In the genomic region with DNA sequence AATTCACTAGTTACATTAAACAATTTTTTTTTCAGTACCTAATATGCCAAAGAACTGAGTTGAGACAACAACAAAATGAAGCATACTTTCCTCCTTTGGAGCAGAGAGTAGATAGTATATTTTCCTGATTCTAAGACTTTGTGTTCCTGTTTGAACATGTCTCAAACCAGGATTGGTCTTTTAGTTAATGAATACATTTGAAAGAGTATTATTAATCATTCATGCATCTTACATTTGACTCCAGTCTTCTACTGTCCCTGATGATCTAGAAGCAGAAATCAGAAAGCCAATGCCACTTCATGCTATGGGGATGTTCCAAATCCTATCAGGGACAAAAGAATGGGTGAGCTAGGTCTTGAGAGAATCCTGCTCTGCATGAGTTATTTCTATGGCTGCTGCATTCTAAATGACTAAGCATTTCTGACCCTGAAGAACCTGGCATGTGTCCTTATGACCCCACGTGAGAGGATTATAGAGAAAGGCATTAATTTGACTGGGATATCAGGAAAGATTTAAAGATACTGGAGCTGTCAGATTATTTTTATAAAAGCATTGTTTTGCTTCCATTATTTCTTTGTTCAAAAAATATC, we compare ENCODE assay signal across 1 cellular context.
TF ChIP-seq lines count a peak whose summit lies in the region.

No MANE protein-coding gene starts in this region.

TF ChIP-seq in K562, 482 proteins besides CTCF, POLR2A, EP300 and RAD21 (continued from another document and continues in another):
- TF ChIP-seq, protein P1, sequence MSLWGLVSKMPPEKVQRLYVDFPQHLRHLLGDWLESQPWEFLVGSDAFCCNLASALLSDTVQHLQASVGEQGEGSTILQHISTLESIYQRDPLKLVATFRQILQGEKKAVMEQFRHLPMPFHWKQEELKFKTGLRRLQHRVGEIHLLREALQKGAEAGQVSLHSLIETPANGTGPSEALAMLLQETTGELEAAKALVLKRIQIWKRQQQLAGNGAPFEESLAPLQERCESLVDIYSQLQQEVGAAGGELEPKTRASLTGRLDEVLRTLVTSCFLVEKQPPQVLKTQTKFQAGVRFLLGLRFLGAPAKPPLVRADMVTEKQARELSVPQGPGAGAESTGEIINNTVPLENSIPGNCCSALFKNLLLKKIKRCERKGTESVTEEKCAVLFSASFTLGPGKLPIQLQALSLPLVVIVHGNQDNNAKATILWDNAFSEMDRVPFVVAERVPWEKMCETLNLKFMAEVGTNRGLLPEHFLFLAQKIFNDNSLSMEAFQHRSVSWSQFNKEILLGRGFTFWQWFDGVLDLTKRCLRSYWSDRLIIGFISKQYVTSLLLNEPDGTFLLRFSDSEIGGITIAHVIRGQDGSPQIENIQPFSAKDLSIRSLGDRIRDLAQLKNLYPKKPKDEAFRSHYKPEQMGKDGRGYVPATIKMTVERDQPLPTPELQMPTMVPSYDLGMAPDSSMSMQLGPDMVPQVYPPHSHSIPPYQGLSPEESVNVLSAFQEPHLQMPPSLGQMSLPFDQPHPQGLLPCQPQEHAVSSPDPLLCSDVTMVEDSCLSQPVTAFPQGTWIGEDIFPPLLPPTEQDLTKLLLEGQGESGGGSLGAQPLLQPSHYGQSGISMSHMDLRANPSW (CRISPR knock-in tag; IDR thresholded peaks at IDR 0.05) = no peak
- TF ChIP-seq E2F8 (IDR thresholded peaks at IDR 0.05; ENCODE audit: low read depth, partially characterized antibody) = no peak
- no peak for TF ChIP-seq ZNF766 (CRISPR knock-in tag; conservative IDR thresholded peaks at IDR 0.05)
- TF ChIP-seq ARID2 (IDR thresholded peaks at IDR 0.05) = no peak
- TF ChIP-seq HMG20B (CRISPR knock-in tag; IDR thresholded peaks at IDR 0.05) = no peak
- TF ChIP-seq HNRNPL (IDR thresholded peaks at IDR 0.05; ENCODE audit: low read depth, low read length) = no peak
- TF ChIP-seq NCOA1 (IDR thresholded peaks at IDR 0.05; ENCODE audit: low read depth) = no peak
- no peak for TF ChIP-seq RB1 (IDR thresholded peaks at IDR 0.05; ENCODE audit: low read depth)
- no peak for TF ChIP-seq SNRNP70 (optimal IDR thresholded peaks at IDR 0.05; ENCODE audit: low read depth, low read length)
- TF ChIP-seq MTA3 (IDR thresholded peaks at IDR 0.05; ENCODE audit: borderline replicate concordance) = peak; percentile 68; the same call in 1 of the 2 replicates
- no peak for TF ChIP-seq LCOR (CRISPR knock-in tag; IDR thresholded peaks at IDR 0.05)
- TF ChIP-seq ZNF431 (CRISPR knock-in tag; IDR thresholded peaks at IDR 0.05) = no peak
- TF ChIP-seq PBX2 (CRISPR knock-in tag; IDR thresholded peaks at IDR 0.05; ENCODE audit: low read depth) = no peak
- peak; percentile 55; the same call in 1 of the 2 replicates for TF ChIP-seq PBX2 (tag; conservative IDR thresholded peaks at IDR 0.05; ENCODE audit: low read depth)
- TF ChIP-seq RBM17 (IDR thresholded peaks at IDR 0.05; ENCODE audit: borderline replicate concordance, low read depth, low read length) = no peak
- TF ChIP-seq, protein P2, sequence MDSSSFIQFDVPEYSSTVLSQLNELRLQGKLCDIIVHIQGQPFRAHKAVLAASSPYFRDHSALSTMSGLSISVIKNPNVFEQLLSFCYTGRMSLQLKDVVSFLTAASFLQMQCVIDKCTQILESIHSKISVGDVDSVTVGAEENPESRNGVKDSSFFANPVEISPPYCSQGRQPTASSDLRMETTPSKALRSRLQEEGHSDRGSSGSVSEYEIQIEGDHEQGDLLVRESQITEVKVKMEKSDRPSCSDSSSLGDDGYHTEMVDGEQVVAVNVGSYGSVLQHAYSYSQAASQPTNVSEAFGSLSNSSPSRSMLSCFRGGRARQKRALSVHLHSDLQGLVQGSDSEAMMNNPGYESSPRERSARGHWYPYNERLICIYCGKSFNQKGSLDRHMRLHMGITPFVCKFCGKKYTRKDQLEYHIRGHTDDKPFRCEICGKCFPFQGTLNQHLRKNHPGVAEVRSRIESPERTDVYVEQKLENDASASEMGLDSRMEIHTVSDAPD (CRISPR knock-in tag; IDR thresholded peaks at IDR 0.05) = no peak
- no peak for TF ChIP-seq DDX20 (tag; IDR thresholded peaks at IDR 0.05; ENCODE audit: low read depth)
- no peak; a peak in 1 of 4 replicates for TF ChIP-seq MNT (conservative IDR thresholded peaks at IDR 0.05)
- TF ChIP-seq GATAD2B (IDR thresholded peaks at IDR 0.05; ENCODE audit: borderline replicate concordance) = no peak
- no peak for TF ChIP-seq NCOR1 (IDR thresholded peaks at IDR 0.05)
- TF ChIP-seq ATF6 (CRISPR knock-in tag; IDR thresholded peaks at IDR 0.05) = no peak
- TF ChIP-seq, protein P3, sequence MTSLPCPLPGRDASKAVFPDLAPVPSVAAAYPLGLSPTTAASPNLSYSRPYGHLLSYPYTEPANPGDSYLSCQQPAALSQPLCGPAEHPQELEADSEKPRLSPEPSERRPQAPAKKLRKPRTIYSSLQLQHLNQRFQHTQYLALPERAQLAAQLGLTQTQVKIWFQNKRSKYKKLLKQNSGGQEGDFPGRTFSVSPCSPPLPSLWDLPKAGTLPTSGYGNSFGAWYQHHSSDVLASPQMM (CRISPR knock-in tag; IDR thresholded peaks at IDR 0.05) = no peak
- no peak for TF ChIP-seq HNRNPUL1 (IDR thresholded peaks at IDR 0.05; ENCODE audit: low read length)
- TF ChIP-seq XRCC3 (IDR thresholded peaks at IDR 0.05) = no peak
- TF ChIP-seq ZNF347 (CRISPR knock-in tag; IDR thresholded peaks at IDR 0.05; ENCODE audit: low read depth) = no peak
- TF ChIP-seq POLR3G (IDR thresholded peaks at IDR 0.05; ENCODE audit: extremely low read depth, insufficient read length, insufficient replicate concordance) = no peak
- TF ChIP-seq ZNF24 (IDR thresholded peaks at IDR 0.05) = no peak
- no peak for TF ChIP-seq ARID3B (CRISPR knock-in tag; IDR thresholded peaks at IDR 0.05; ENCODE audit: borderline replicate concordance)
- TF ChIP-seq, protein P4, sequence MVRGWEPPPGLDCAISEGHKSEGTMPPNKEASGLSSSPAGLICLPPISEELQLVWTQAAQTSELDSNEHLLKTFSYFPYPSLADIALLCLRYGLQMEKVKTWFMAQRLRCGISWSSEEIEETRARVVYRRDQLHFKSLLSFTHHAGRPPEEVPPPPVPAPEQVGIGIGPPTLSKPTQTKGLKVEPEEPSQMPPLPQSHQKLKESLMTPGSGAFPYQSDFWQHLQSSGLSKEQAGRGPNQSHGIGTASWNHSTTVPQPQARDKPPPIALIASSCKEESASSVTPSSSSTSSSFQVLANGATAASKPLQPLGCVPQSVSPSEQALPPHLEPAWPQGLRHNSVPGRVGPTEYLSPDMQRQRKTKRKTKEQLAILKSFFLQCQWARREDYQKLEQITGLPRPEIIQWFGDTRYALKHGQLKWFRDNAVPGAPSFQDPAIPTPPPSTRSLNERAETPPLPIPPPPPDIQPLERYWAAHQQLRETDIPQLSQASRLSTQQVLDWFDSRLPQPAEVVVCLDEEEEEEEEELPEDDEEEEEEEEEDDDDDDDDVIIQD (CRISPR knock-in tag; IDR thresholded peaks at IDR 0.05) = no peak
- no peak for TF ChIP-seq THAP7 (CRISPR knock-in tag; IDR thresholded peaks at IDR 0.05)
- TF ChIP-seq NR2C2 (CRISPR knock-in tag; IDR thresholded peaks at IDR 0.05) = no peak
- peak; percentile 48; the same call in 1 of the 2 replicates for TF ChIP-seq NR2C2 (tag; IDR thresholded peaks at IDR 0.05)
- TF ChIP-seq TAF7 (tag; IDR thresholded peaks at IDR 0.05) = peak; percentile 50
- no peak for TF ChIP-seq HSF4 (CRISPR knock-in tag; IDR thresholded peaks at IDR 0.05; ENCODE audit: borderline replicate concordance)
- TF ChIP-seq ZNF79 (CRISPR knock-in tag; IDR thresholded peaks at IDR 0.05; ENCODE audit: low read depth) = no peak
- TF ChIP-seq, protein P5, sequence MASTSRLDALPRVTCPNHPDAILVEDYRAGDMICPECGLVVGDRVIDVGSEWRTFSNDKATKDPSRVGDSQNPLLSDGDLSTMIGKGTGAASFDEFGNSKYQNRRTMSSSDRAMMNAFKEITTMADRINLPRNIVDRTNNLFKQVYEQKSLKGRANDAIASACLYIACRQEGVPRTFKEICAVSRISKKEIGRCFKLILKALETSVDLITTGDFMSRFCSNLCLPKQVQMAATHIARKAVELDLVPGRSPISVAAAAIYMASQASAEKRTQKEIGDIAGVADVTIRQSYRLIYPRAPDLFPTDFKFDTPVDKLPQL (IDR thresholded peaks at IDR 0.05; ENCODE audit: extremely low read depth, insufficient read length) = no peak
- TF ChIP-seq GATAD2A (IDR thresholded peaks at IDR 0.05) = no peak
- TF ChIP-seq CAMTA2 (CRISPR knock-in tag; conservative IDR thresholded peaks at IDR 0.05) = no peak
